30 cellular contexts compared by ENCODE assay signal in genomic region chr5:61308699-61309098, GRCh38. TPM values are rescaled to one million over a fixed set of nuclear protein-coding genes. Genes with fewer than 3 reads are reported as not detected.
DNase-seq lines count a peak whose midpoint lies in the region; TF ChIP-seq lines count a peak whose summit lies in the region.
"Had no signal": no experiment of that assay in that cellular context is flagged by ENCODE, and none has a peak within 500 bp of the region (broad histone marks: within the 10 kb centered on the region; RNA-seq: fewer than 3 reads in every experiment).

No MANE protein-coding gene starts in this region.

- H2BK120ac ChIP-seq in mesendoderm (ENCODE audit: low read depth, low read length), result no peak overlapping the region

- H3K4me3 Mint-ChIP-seq in type B pancreatic cell, result no peak overlapping the region
- H3K4me3 Mint-ChIP-seq: activated naive CD8-positive, alpha-beta T cell; activated T-cell treated with anti-CD3 and anti-CD28 coated beads, Interleukin-2, amount 50 U/mL, for 24 hours; mesothelial cell of epicardium; stimulated activated effector memory CD8-positive, alpha-beta T cell treated with anti-CD3 and anti-CD28 coated beads, Interleukin-12 subunit alpha, Interleukin-12 subunit beta, amount 100 ng/mL, for 72 hours; WTC11 had no signal

- no peak overlapping the region for H2AK5ac ChIP-seq in mesendoderm (ENCODE audit: low read length)

- no peaks in the 10 kb centered on the region for H3K79me2 ChIP-seq in mesendoderm (ENCODE audit: control insufficient read depth, insufficient read depth, low read length)

- no peak overlapping the region for H3K18ac ChIP-seq in mesendoderm (ENCODE audit: low read length)

- peak; percentile 16 for DNase-seq in HT1080 (ENCODE audit: low read depth)
- peak; percentile 71 for DNase-seq in astrocyte of the hippocampus (ENCODE audit: low read depth, low spot score)
- peak; percentile 68 for DNase-seq in mesendoderm
- DNase-seq in type B pancreatic cell (ENCODE audit: extremely low spot score, unreplicated experiment), result no peak
- no peak for DNase-seq in NCI-H748 treated with DMSO at 0.1 percent for 48 hours (lab: John Stamatoyannopoulos, UW)
- DNase-seq in NCI-H128 (lab: John Stamatoyannopoulos, UW; ENCODE audit: unreplicated experiment), result no peak
- DNase-seq in LoVo (ENCODE audit: low spot score), result no peak
- DNase-seq: activated effector memory CD4-positive, alpha-beta T cell treated with anti-CD3 and anti-CD28 coated beads, Interleukin-2, amount 50 U/mL, for 16 hours; activated T-cell treated with anti-CD3 and anti-CD28 coated beads, Interleukin-2, amount 50 U/mL, for 24 hours; aorta; C1 segment of cervical spinal cord; COR-L47; cortex of kidney; effector memory CD4-positive, alpha-beta T cell; GDM1; left ventricle myocardium inferior; MM.1S; NCI-H1417; NCI-H2029; NCI-H526 treated with DMSO at 0.1 percent for 48 hours; occipital lobe; Right ventricle myocardium superior; T1000; trophoblast cell had no signal

- no peak for TF ChIP-seq CTCF in type B pancreatic cell (conservative IDR thresholded peaks at IDR 0.05)

- H3K4me2 ChIP-seq in mesendoderm (ENCODE audit: low read length), result no peak overlapping the region
- H3K4me2 ChIP-seq: PC-9 had no signal

- H3K4me1 ChIP-seq in mesendoderm (ENCODE audit: control insufficient read depth, low read depth, low read length), result peaks cover 16% of the 10 kb centered on the region

- no CpG with 5 or more reads among the region's 1 CpG for WGBS in mesendoderm (ENCODE audit: extremely low coverage, insufficient coverage, low lambda C conversion rate)

- H3K4ac ChIP-seq in mesendoderm (ENCODE audit: low read depth, low read length), result no peak overlapping the region

- no peak overlapping the region for H2BK5ac ChIP-seq in mesendoderm (ENCODE audit: low read length)

- H2BK15ac ChIP-seq in mesendoderm (replicated peaks; ENCODE audit: low read depth), result no peak overlapping the region

- H3K27ac Mint-ChIP-seq in type B pancreatic cell, result peak overlapping the region; percentile 12
- H3K27ac Mint-ChIP-seq: activated naive CD8-positive, alpha-beta T cell; activated T-cell treated with anti-CD3 and anti-CD28 coated beads, Interleukin-2, amount 50 U/mL, for 24 hours; mesothelial cell of epicardium; stimulated activated effector memory CD8-positive, alpha-beta T cell treated with anti-CD3 and anti-CD28 coated beads, Interleukin-12 subunit alpha, Interleukin-12 subunit beta, amount 100 ng/mL, for 72 hours; WTC11 had no signal

- no peak overlapping the region for H3K4me3 ChIP-seq in mesendoderm (ENCODE audit: low read length)
- H3K4me3 ChIP-seq: K562, left ventricle myocardium inferior, PC-9 had no signal

- no peak overlapping the region for H4K8ac ChIP-seq in mesendoderm (ENCODE audit: low read depth, low read length)

- H3K27me3 Mint-ChIP-seq in type B pancreatic cell, result no peaks in the 10 kb centered on the region

- H4K5ac ChIP-seq in mesendoderm (ENCODE audit: low read length), result no peak overlapping the region

- no peak overlapping the region for H3K23ac ChIP-seq in mesendoderm (ENCODE audit: low read length)

- H3K36me3 ChIP-seq in mesendoderm (ENCODE audit: control insufficient read depth, insufficient read depth, low read length), result no peaks in the 10 kb centered on the region
- H3K36me3 ChIP-seq: left ventricle myocardium inferior had no signal

- no peaks in the 10 kb centered on the region for H3K79me1 ChIP-seq in mesendoderm (ENCODE audit: low read length)

- no peaks in the 10 kb centered on the region for H3K36me3 Mint-ChIP-seq in type B pancreatic cell
- H3K36me3 Mint-ChIP-seq: activated naive CD8-positive, alpha-beta T cell; mesothelial cell of epicardium; stimulated activated effector memory CD8-positive, alpha-beta T cell treated with anti-CD3 and anti-CD28 coated beads, Interleukin-12 subunit alpha, Interleukin-12 subunit beta, amount 100 ng/mL, for 72 hours; WTC11 had no signal

- H3K27me3 ChIP-seq in mesendoderm (ENCODE audit: insufficient read depth, low read length, poor library complexity), result no peaks in the 10 kb centered on the region

- no peak overlapping the region for H3K56ac ChIP-seq in mesendoderm (ENCODE audit: low read length)

- H3K27ac ChIP-seq in mesendoderm (ENCODE audit: low read depth, low read length), result no peak overlapping the region
- H3K27ac ChIP-seq: left ventricle myocardium inferior, PC-9 had no signal

- peaks cover 32% of the 10 kb centered on the region for H3K4me1 Mint-ChIP-seq in type B pancreatic cell (ENCODE audit: unreplicated experiment)
- H3K4me1 Mint-ChIP-seq: stimulated activated effector memory CD8-positive, alpha-beta T cell treated with anti-CD3 and anti-CD28 coated beads, Interleukin-12 subunit alpha, Interleukin-12 subunit beta, amount 100 ng/mL, for 72 hours had no signal

- no peaks in the 10 kb centered on the region for H3K9me3 Mint-ChIP-seq in type B pancreatic cell
- H3K9me3 Mint-ChIP-seq: activated T-cell treated with anti-CD3 and anti-CD28 coated beads, Interleukin-2, amount 50 U/mL, for 24 hours; mesothelial cell of epicardium; stimulated activated effector memory CD8-positive, alpha-beta T cell treated with anti-CD3 and anti-CD28 coated beads, Interleukin-12 subunit alpha, Interleukin-12 subunit beta, amount 100 ng/mL, for 72 hours; WTC11 had no signal

- H3K9ac ChIP-seq in mesendoderm (ENCODE audit: low read length), result no peak overlapping the region

RNA-seq across cellular contexts. Expression of gene ZSWIM6, which starts 23.4 kb away (rescaled TPM):
- 5.2 and 6.8 TPM in 2 replicates for total RNA-seq in HT1080 (2014; rRNA removed; shearing (Covaris generic))
- polyA plus RNA-seq in HT1080 (2015; cell fraction: cytosol; rRNA removed), result 12.1 and 15.3 TPM in 2 replicates
- 44.6 and 48.6 TPM in 2 replicates for polyA plus RNA-seq in HT1080 (2015; cell fraction: nucleus; rRNA removed)
- 8.2 TPM for polyA plus RNA-seq in mesendoderm (2013, experiment 1 of 2)
- 8.1 TPM for polyA plus RNA-seq in mesendoderm (2013, experiment 2 of 2)
- 22.4 and 24.6 TPM in 2 replicates for total RNA-seq in type B pancreatic cell (ENCODE audit: low replicate concordance)

Comparison
In these comparisons a context has a peak if more than half of its experiments do, and no peak if none do; other contexts are left out.
1. DNase-seq: peak in HT1080 (single experiment), astrocyte of the hippocampus (single experiment) and mesendoderm (single experiment); none in type B pancreatic cell (single experiment), NCI-H748 treated with DMSO at 0.1 percent for 48 hours (single experiment), NCI-H128 (single experiment) and LoVo (single experiment).